8 cellular contexts compared by ENCODE assay signal in genomic region chr11:72222907-72223614, GRCh38. TPM values are rescaled to one million over a fixed set of nuclear protein-coding genes. Genes with fewer than 3 reads are reported as not detected.
DNase-seq lines count a peak whose midpoint lies in the region; ATAC-seq and TF ChIP-seq lines count a peak whose summit lies in the region.

No MANE protein-coding gene starts in this region.

- H3K4me3 ChIP-seq in astrocyte of the cerebellum (ENCODE audit: low read depth, low read length): peak overlapping the region; percentile 93

- DNase-seq in NCI-H187 (lab: John Stamatoyannopoulos, UW): peak; percentile 71 to 91
- peak; percentile 93 for DNase-seq in T-helper 22 cell (ENCODE audit: low read depth)
- peak; percentile 63 for DNase-seq in astrocyte of the cerebellum (ENCODE audit: low read depth)
- peak in 49 of 51 donors; percentile 32 to 89 (median 79) for DNase-seq in hypothalamus (lab: John Stamatoyannopoulos, UW)
- DNase-seq in sciatic nerve (ENCODE audit: low spot score): peak; percentile 95
- DNase-seq in HPDE6-E6E7 (ENCODE audit: extremely low spot score): no peak

- TF ChIP-seq CTCF in astrocyte of the cerebellum (IDR thresholded peaks at IDR 0.05; ENCODE audit: low read depth, low read length, missing control alignments): peak; percentile 15

- in situ Hi-C loops in astrocyte of the cerebellum (cut with HindIII; ENCODE audit: low sequenced_read_pairs): no loop called here

- ATAC-seq in GM18499 (IDR thresholded peaks at IDR 0.05; ENCODE audit: insufficient read depth, unreplicated experiment) (peak; percentile 53), HG02885 (IDR thresholded peaks at IDR 0.05; ENCODE audit: poor library complexity, unreplicated experiment) (peak; percentile 71), sciatic nerve (peak; percentile 90)

- intact Hi-C loops in sciatic nerve (cut with DNase I): no loop called here

RNA-seq across cellular contexts. Expression of gene INPPL1, which starts 1.5 kb away (rescaled TPM):
- total RNA-seq in sciatic nerve: 142 TPM

RNA-seq across cellular contexts. Expression of gene FOLR2, which starts 6.5 kb away (rescaled TPM):
- total RNA-seq in sciatic nerve: 28.4 TPM

RNA-seq across cellular contexts. Expression of gene PHOX2A, which starts 20.9 kb away (rescaled TPM):
- total RNA-seq in sciatic nerve: not detected

RNA-seq across cellular contexts. Expression of gene FOLR1, which starts 31.1 kb away (rescaled TPM):
- 1.2 TPM for total RNA-seq in sciatic nerve
